ENCODE assay signal across 15 cellular contexts in genomic region chr9:130576176-130576575, GRCh38.
"Had no signal": no experiment of that assay in that cellular context is flagged by ENCODE, and none has a peak within 500 bp of the region (broad histone marks: within the 10 kb centered on the region; RNA-seq: fewer than 3 reads in every experiment).

No MANE protein-coding gene starts in this region.

- H3K36me3 ChIP-seq: ascending aorta, lower lobe of right lung, pancreas, thoracic aorta had no signal

- H3K9me3 ChIP-seq: ascending aorta, lower lobe of right lung, pancreas, thoracic aorta had no signal

- DNase-seq: activated CD4-positive, alpha-beta memory T cell treated with anti-CD3 and anti-CD28 coated beads for 36 hours; activated gamma-delta T cell treated with Interleukin-2 at 50 U/mL for 16 hours; activated T-cell treated with anti-CD3 and anti-CD28 coated beads, Interleukin-2, amount 50 U/mL, for 48 hours; foreskin keratinocyte; head of caudate nucleus; kidney; lower lobe of right lung; midbrain; pancreas; stimulated activated CD4-positive, alpha-beta T cell treated with anti-CD3 and anti-CD28 coated beads, Interleukin-4, amount 100 ng/mL, for 4 hours; stimulated activated naive CD8-positive, alpha-beta T cell treated with anti-CD3 and anti-CD28 coated beads, Interleukin-15, amount 100 ng/mL, for 72 hours; T-helper 2 cell had no signal

- H3K27me3 ChIP-seq: ascending aorta, foreskin keratinocyte, pancreas had no signal

- H3K27ac ChIP-seq: ascending aorta, foreskin keratinocyte, lower lobe of right lung, thoracic aorta had no signal

- ATAC-seq: foreskin keratinocyte; lower lobe of right lung; pancreas; stimulated activated naive CD8-positive, alpha-beta T cell treated with anti-CD3 and anti-CD28 coated beads, Interleukin-15, amount 100 ng/mL, for 72 hours had no signal

- FAIRE-seq: bronchial epithelial cell, kidney, pancreas had no signal

- H3K4me3 ChIP-seq: ascending aorta, lower lobe of right lung, pancreas, thoracic aorta had no signal
